In the genomic region with DNA sequence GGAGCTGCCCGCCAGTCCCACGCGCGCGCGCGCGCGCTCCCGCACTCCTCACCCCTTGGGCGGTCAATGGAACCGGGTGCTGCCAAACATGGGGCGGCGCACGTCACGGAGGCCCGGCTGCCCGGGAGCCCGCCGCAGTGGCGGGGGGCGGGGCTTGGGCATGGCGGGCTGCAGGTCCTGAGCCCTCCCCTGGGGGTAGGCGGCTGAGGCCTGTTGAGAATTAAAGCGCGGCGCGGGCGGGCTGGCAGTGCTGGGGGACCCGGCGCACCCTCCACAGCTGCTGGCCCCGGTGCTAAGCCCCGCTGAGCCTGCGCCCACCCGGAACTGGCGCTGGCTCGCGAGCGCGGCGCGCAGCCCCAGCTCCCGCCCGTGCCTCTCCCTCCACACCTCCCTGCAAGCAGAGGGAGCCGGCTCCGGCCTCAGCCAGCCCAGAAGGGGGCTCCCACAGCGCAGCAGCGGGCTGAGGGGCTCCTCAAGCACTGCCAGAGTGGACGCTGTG, we compare ENCODE assay signal across 27 cellular contexts.
A peak's percentile ranks its signal among the peaks of the same experiment; 100 is the strongest.
DNase-seq lines count a peak whose midpoint lies in the region; ATAC-seq lines count a peak whose summit lies in the region.
"Had no signal": no experiment of that assay in that cellular context is flagged by ENCODE, and none has a peak within 500 bp of the region (broad histone marks: within the 10 kb centered on the region; RNA-seq: fewer than 3 reads in every experiment).

No MANE protein-coding gene starts in this region.

- H3K4me1 Mint-ChIP-seq in stimulated activated memory B cell treated with anti-CD40 and anti-IgM and Interleukin-4, amounts not matched to agents 10 μg/mL and 1 μg/mL and 100 μg/mL, for 72 hours: no peaks in the 10 kb centered on the region
- H3K4me1 Mint-ChIP-seq: activated B cell treated with CpG ODN at 0.5 μM for 24 hours, CD14-positive monocyte, natural killer cell had no signal

- H3K4me3 ChIP-seq in H7 (ENCODE audit: insufficient read depth, low read depth, low read length): peak overlapping the region; percentile 22; the same call in 1 of the 2 replicates
- H3K4me3 ChIP-seq: heart right ventricle, ovary, SK-N-MC had no signal

- ATAC-seq in GM18870 (IDR thresholded peaks at IDR 0.05; ENCODE audit: unreplicated experiment) (peak; percentile 68), esophagus mucosa (peak; percentile 48)
- ATAC-seq in stimulated activated memory B cell treated with anti-CD40 and anti-IgM and Interleukin-4, amounts not matched to agents 10 μg/mL and 1 μg/mL and 100 μg/mL, for 72 hours: peak; percentile 72
- ATAC-seq: activated CD8-positive, alpha-beta T cell treated with anti-CD3 and anti-CD28 coated beads for 36 hours; heart right ventricle; left lobe of liver; sciatic nerve had no signal

- H3K27me3 ChIP-seq in H7 (ENCODE audit: control insufficient read depth, insufficient read depth, low read length): no peaks in the 10 kb centered on the region
- H3K27me3 ChIP-seq: heart right ventricle, ovary had no signal

- no peak overlapping the region for H3K4me3 Mint-ChIP-seq in stimulated activated memory B cell treated with anti-CD40 and anti-IgM and Interleukin-4, amounts not matched to agents 10 μg/mL and 1 μg/mL and 100 μg/mL, for 72 hours
- H3K4me3 Mint-ChIP-seq: activated B cell treated with CpG ODN at 0.5 μM for 24 hours; activated CD8-positive, alpha-beta T cell treated with anti-CD3 and anti-CD28 coated beads for 36 hours; CD14-positive monocyte; dendritic cell treated with granulocyte-macrophage colony-stimulating factor and Interleukin-4, amounts not matched to agents 40 ng/mL and 50 ng/mL, for 4 days; mesothelial cell of epicardium; natural killer cell had no signal

- no peak overlapping the region for H3K27ac Mint-ChIP-seq in stimulated activated memory B cell treated with anti-CD40 and anti-IgM and Interleukin-4, amounts not matched to agents 10 μg/mL and 1 μg/mL and 100 μg/mL, for 72 hours
- H3K27ac Mint-ChIP-seq: activated B cell treated with CpG ODN at 0.5 μM for 24 hours; activated CD8-positive, alpha-beta T cell treated with anti-CD3 and anti-CD28 coated beads for 36 hours; CD14-positive monocyte; dendritic cell treated with granulocyte-macrophage colony-stimulating factor and Interleukin-4, amounts not matched to agents 40 ng/mL and 50 ng/mL, for 4 days; mesothelial cell of epicardium; natural killer cell had no signal

- peaks cover 3% of the 10 kb centered on the region for H3K9me3 Mint-ChIP-seq in stimulated activated memory B cell treated with anti-CD40 and anti-IgM and Interleukin-4, amounts not matched to agents 10 μg/mL and 1 μg/mL and 100 μg/mL, for 72 hours
- H3K9me3 Mint-ChIP-seq: activated B cell treated with CpG ODN at 0.5 μM for 24 hours, mesothelial cell of epicardium had no signal

- no peak for DNase-seq in H7
- DNase-seq in DMS53 treated with DMSO at 0.1 percent for 48 hours (lab: John Stamatoyannopoulos, UW; ENCODE audit: unreplicated experiment): no peak
- no peak for DNase-seq in NCI-H2081 (lab: John Stamatoyannopoulos, UW)
- DNase-seq in activated T-cell treated with anti-CD3 and anti-CD28 coated beads, Interleukin-2, amount 50 U/mL, for 48 hours: no peak
- DNase-seq: activated B cell treated with CpG ODN at 0.5 μM for 24 hours; activated CD8-positive, alpha-beta T cell treated with anti-CD3 and anti-CD28 coated beads for 36 hours; activated naive CD4-positive, alpha-beta T cell; amygdala; caudate nucleus; EL; heart right ventricle; natural killer cell; NCI-H1092; NCI-H2081 treated with DMSO at 0.1 percent for 48 hours; NCI-H510A; ovary; stimulated activated CD4-positive, alpha-beta T cell treated with anti-CD3 and anti-CD28 coated beads, Interleukin-15, amount 100 ng/mL, for 24 hours; stimulated activated CD8-positive, alpha-beta memory T cell treated with anti-CD3 and anti-CD28 coated beads, Interleukin-4, amount 100 ng/mL, for 48 hours had no signal

- no peaks in the 10 kb centered on the region for H3K27me3 Mint-ChIP-seq in stimulated activated memory B cell treated with anti-CD40 and anti-IgM and Interleukin-4, amounts not matched to agents 10 μg/mL and 1 μg/mL and 100 μg/mL, for 72 hours
- H3K27me3 Mint-ChIP-seq: activated B cell treated with CpG ODN at 0.5 μM for 24 hours; activated CD8-positive, alpha-beta T cell treated with anti-CD3 and anti-CD28 coated beads for 36 hours; dendritic cell treated with granulocyte-macrophage colony-stimulating factor and Interleukin-4, amounts not matched to agents 40 ng/mL and 50 ng/mL, for 4 days had no signal

- H3K36me3 Mint-ChIP-seq in stimulated activated memory B cell treated with anti-CD40 and anti-IgM and Interleukin-4, amounts not matched to agents 10 μg/mL and 1 μg/mL and 100 μg/mL, for 72 hours: no peaks in the 10 kb centered on the region
- H3K36me3 Mint-ChIP-seq: CD14-positive monocyte, mesothelial cell of epicardium had no signal

- H3K36me3 ChIP-seq in H7 (replicated peaks; ENCODE audit: control insufficient read depth, insufficient read depth, low read length): no peaks in the 10 kb centered on the region
- H3K36me3 ChIP-seq: heart right ventricle, ovary had no signal
